Comparison of ENCODE assay signal across 8 cellular contexts in genomic region chr7:100694196-100694745, GRCh38. TPM values are rescaled to one million over a fixed set of nuclear protein-coding genes. Genes with fewer than 3 reads are reported as not detected.
DNase-seq lines count a peak whose midpoint lies in the region; ATAC-seq and TF ChIP-seq lines count a peak whose summit lies in the region.

Gene GIGYF1, minus strand, starts transcription at chr7:100694250. Its CDS starts 6,012 bp downstream, at chr7:100688238.

- peak within 1 kb of the TSS; percentile 39 for H3K27ac ChIP-seq in OCI-LY7 (ENCODE audit: low read depth, low read length, poor library complexity, severe bottlenecking)
- H3K27ac ChIP-seq in esophagus (ENCODE audit: low read depth in 2 of 2, low read length in 1 of 2): peak within 1 kb of the TSS; percentile 73 to 81

- peak within 1 kb of the TSS; percentile 83 for H3K9ac ChIP-seq in mucosa of stomach (ENCODE audit: low read length)

- no peaks in the 10 kb centered on the region for H3K9me3 ChIP-seq in OCI-LY7 (ENCODE audit: low read length)
- H3K9me3 ChIP-seq in esophagus (ENCODE audit: control insufficient read depth in 2 of 2, insufficient read depth in 1 of 2, low read depth in 1 of 2, low read length in 1 of 2): no peaks in the 10 kb centered on the region
- no peaks in the 10 kb centered on the region for H3K9me3 ChIP-seq in mucosa of stomach (ENCODE audit: control insufficient read depth, low read length)

- H3K4me3 Mint-ChIP-seq in activated T-cell treated with anti-CD3 and anti-CD28 coated beads, Interleukin-2, amount 50 U/mL, for 4 hours: peak within 1 kb of the TSS; percentile 95

- 0 to 1% methylated on average over 20 to 57 of the region's 81 CpGs for whole genome bisulfite sequencing in esophagus, 2 donors

- CTCF ChIA-PET in OCI-LY7 (lab: Charles Lee; ENCODE audit: unreplicated experiment): no interaction called here

- ATAC-seq in HG03342 (IDR thresholded peaks at IDR 0.05; ENCODE audit: unreplicated experiment): peak; percentile 47
- peak; percentile 69 to 71 for ATAC-seq in activated T-cell treated with anti-CD3 and anti-CD28 coated beads, Interleukin-2, amount 50 U/mL, for 4 hours

- no peaks in the 10 kb centered on the region for H3K9me3 Mint-ChIP-seq in activated T-cell treated with anti-CD3 and anti-CD28 coated beads, Interleukin-2, amount 50 U/mL, for 4 hours

- peak within 1 kb of the TSS; percentile 35 for H2AFZ ChIP-seq in OCI-LY7 (ENCODE audit: low read length)

- peaks cover 18% of the 10 kb centered on the region for H4K20me1 ChIP-seq in OCI-LY7 (ENCODE audit: insufficient read depth, low read length)

- intact Hi-C loops in OCI-LY7 (cut with micrococcal nuclease; ENCODE audit: unreplicated experiment): loop anchor here (5.0 kb wide), 1 partner anchor 217 kb away; the partner anchor contains the start of gene TSC22D4

- BruUV-seq in OCI-LY7 (replicated peaks; lab: Mats Ljungman, UMichigan): no TSS peak

- H3K27me3 ChIP-seq in esophagus (ENCODE audit: control insufficient read depth in 1 of 2, insufficient read depth in 2 of 2, low read length in 2 of 2) (no peaks in the 10 kb centered on the region), mucosa of stomach (ENCODE audit: control insufficient read depth, insufficient read depth, low read length) (no peaks in the 10 kb centered on the region)

- DNase-seq in NCI-H2107 (lab: John Stamatoyannopoulos, UW) (peak; percentile 24), NCI-H2107 treated with DMSO at 0.1 percent for 48 hours (lab: John Stamatoyannopoulos, UW; ENCODE audit: unreplicated experiment) (no peak), OCI-LY7 (ENCODE audit: low spot score) (peak; percentile 81)
- peak; percentile 62 for DNase-seq in activated T-cell treated with anti-CD3 and anti-CD28 coated beads, Interleukin-2, amount 50 U/mL, for 4 hours
- DNase-seq in stimulated activated naive CD4-positive, alpha-beta T cell treated with Interleukin-2 at 50 U/mL for 16 hours (lab: John Stamatoyannopoulos, UW): peak; percentile 78

- no peaks in the 10 kb centered on the region for H3K27me3 Mint-ChIP-seq in activated T-cell treated with anti-CD3 and anti-CD28 coated beads, Interleukin-2, amount 50 U/mL, for 4 hours (ENCODE audit: low read depth)

- no peaks in the 10 kb centered on the region for H3K9me2 ChIP-seq in OCI-LY7 (ENCODE audit: insufficient read depth, low read length)

- H3K4me1 Mint-ChIP-seq in activated T-cell treated with anti-CD3 and anti-CD28 coated beads, Interleukin-2, amount 50 U/mL, for 4 hours (ENCODE audit: low read depth): peaks cover 35% of the 10 kb centered on the region

- H3K4me3 ChIP-seq in OCI-LY7 (ENCODE audit: low read depth, low read length, poor library complexity, severe bottlenecking) (peak within 1 kb of the TSS; percentile 95), esophagus (ENCODE audit: low read depth in 1 of 2, low read length in 2 of 2) (peak within 1 kb of the TSS; percentile 68 to 93), mucosa of stomach (ENCODE audit: low read length) (peak within 1 kb of the TSS; percentile 41)

- peaks cover 16% of the 10 kb centered on the region; the same call in 1 of the 2 replicates for H3K36me3 ChIP-seq in OCI-LY7 (ENCODE audit: insufficient read depth, low read length)
- peaks cover 0 to 9% of the 10 kb centered on the region in 2 donors for H3K36me3 ChIP-seq in esophagus (ENCODE audit: control insufficient read depth in 2 of 2, insufficient read depth in 2 of 2, low read length in 1 of 2)
- H3K36me3 ChIP-seq in mucosa of stomach (ENCODE audit: control insufficient read depth, insufficient read depth, low read length): no peaks in the 10 kb centered on the region

- POLR2A ChIA-PET in OCI-LY7 (lab: Charles Lee): interaction anchor here (2.3 kb wide), 1 partner anchor 105 kb away, joined by 5 read pairs; no protein-coding TSS in a partner anchor

- peak within 1 kb of the TSS; percentile 99 for H3K4me2 ChIP-seq in OCI-LY7 (ENCODE audit: low read length)

- H3K4me1 ChIP-seq in OCI-LY7 (ENCODE audit: insufficient read depth, low read length, poor library complexity, severe bottlenecking) (peaks cover 42% of the 10 kb centered on the region), esophagus (ENCODE audit: control insufficient read depth in 2 of 2, insufficient read depth in 2 of 2, low read length in 1 of 2) (peaks cover 0 to 18% of the 10 kb centered on the region in 2 donors), mucosa of stomach (ENCODE audit: control insufficient read depth, insufficient read depth, low read length) (peaks cover 16% of the 10 kb centered on the region)

- no peak for TF ChIP-seq CTCF in OCI-LY7 (conservative IDR thresholded peaks at IDR 0.05; ENCODE audit: low read length)

- H3K36me3 Mint-ChIP-seq in activated T-cell treated with anti-CD3 and anti-CD28 coated beads, Interleukin-2, amount 50 U/mL, for 4 hours (ENCODE audit: insufficient read depth): no peaks in the 10 kb centered on the region

- peaks cover 41% of the 10 kb centered on the region for H3K79me2 ChIP-seq in OCI-LY7 (ENCODE audit: insufficient read depth, low read depth, low read length)

RNA-seq across cellular contexts. Expression of gene GIGYF1, which starts in this region (rescaled TPM):
- total RNA-seq in OCI-LY7 (2014; rRNA removed; shearing (Covaris generic)): 35.7 and 40.2 TPM in 2 replicates
- total RNA-seq in OCI-LY7 (2022): 52.0 and 58.8 TPM in 2 replicates
- 10 to 100 TPM; 56.2 to 88.3 (median 58.0) TPM for total RNA-seq in activated T-cell treated with anti-CD3 and anti-CD28 coated beads, Interleukin-2, amount 50 U/mL, for 4 hours
- polyA plus RNA-seq in esophagus: 10 to 100 TPM; 11.1 to 28.1 TPM

Comparison
In these comparisons a context has a peak if more than half of its experiments do, and no peak if none do; other contexts are left out.
1. H3K4me3 ChIP-seq: peak in every context shown above with its lines; median percentile 95 in OCI-LY7; 80 in esophagus; 41 in mucosa of stomach.